14 cellular contexts compared by ENCODE assay signal in genomic region chr22:19231986-19232385, GRCh38.
"Had no signal": no experiment of that assay in that cellular context is flagged by ENCODE, and none has a peak within 500 bp of the region (broad histone marks: within the 10 kb centered on the region; RNA-seq: fewer than 3 reads in every experiment).

No MANE protein-coding gene starts in this region.

- H3K9ac ChIP-seq: SK-N-SH had no signal

- H3K4me3 ChIP-seq: MG63 had no signal

- H3K36me3 ChIP-seq: MG63 had no signal

- DNase-seq: Karpas-422; KG1; MG63; NCI-H1694; NCI-H187 treated with DMSO at 0.1 percent for 48 hours; NCI-H524; NCI-H526 treated with DMSO at 0.1 percent for 48 hours; NK-92 treated with Interleukin-12 subunit alpha and Interleukin-12 subunit beta, amount 100 ng/mL, for 24 hours; PC-3; SW 1271; T-cell had no signal

- H3K27ac ChIP-seq: RWPE1 had no signal

- H3K9me3 ChIP-seq: MG63, SK-N-SH had no signal

- H3K4me2 ChIP-seq: SK-N-SH had no signal

- H3K27me3 ChIP-seq: MG63 had no signal

- ATAC-seq: Panc1, PC-3, T-cell had no signal
